ENCODE assay signal across 10 cellular contexts in genomic region chr13:102564564-102564963, GRCh38.
"Had no signal": no experiment of that assay in that cellular context is flagged by ENCODE, and none has a peak within 500 bp of the region (broad histone marks: within the 10 kb centered on the region; RNA-seq: fewer than 3 reads in every experiment).

No MANE protein-coding gene starts in this region.

- H3K4me3 Mint-ChIP-seq: HFFc6 had no signal

- H3K9me3 ChIP-seq: HAP-1 had no signal

- H3K9me3 Mint-ChIP-seq: HFFc6 had no signal

- H3K36me3 ChIP-seq: HAP-1 had no signal

- ATAC-seq: HCT116, K562 had no signal

- H3K27ac Mint-ChIP-seq: HFFc6 had no signal

- H3K27ac ChIP-seq: GM23248, HL-60 had no signal

- DNase-seq: GM23248, GOT3, H7, HFFc6, IMR-90, KG1 had no signal

- H2AFZ ChIP-seq: GM23248 had no signal

- H3K4me3 ChIP-seq: GM23248, HAP-1, K562 had no signal

- H3K4me1 ChIP-seq: HAP-1 had no signal

- H3K9ac ChIP-seq: GM23248 had no signal
